Comparison of ENCODE assay signal across 1 cellular context in the genomic region with DNA sequence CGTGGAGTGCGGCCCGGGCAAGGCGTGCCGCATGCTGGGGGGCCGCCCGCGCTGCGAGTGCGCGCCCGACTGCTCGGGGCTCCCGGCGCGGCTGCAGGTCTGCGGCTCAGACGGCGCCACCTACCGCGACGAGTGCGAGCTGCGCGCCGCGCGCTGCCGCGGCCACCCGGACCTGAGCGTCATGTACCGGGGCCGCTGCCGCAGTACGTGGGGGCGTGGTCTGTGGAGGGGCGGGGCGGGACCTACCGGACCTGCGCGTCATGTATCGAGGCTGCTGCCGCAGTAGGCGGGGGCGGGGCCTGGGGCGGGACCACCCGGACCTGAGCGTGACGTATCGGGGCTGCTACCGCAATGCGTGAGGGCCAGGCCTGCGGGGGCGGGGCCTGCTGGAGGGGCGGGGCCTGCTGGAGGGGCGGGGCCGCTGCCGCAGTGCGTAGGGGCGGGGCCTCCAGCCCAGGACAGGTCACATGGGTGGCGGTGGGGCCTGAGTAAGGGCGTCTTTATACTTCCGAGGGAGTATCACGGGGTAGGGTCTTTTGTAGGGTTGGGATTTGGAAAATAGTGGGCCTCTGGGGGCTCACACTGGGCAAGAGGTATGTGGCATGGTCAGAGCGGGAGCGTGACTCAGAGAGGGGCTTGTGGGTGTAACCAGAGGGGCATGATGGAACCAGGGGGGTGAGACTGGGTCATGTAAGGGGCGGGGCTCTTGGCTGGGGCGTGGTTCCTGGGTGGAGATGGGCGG.
TF ChIP-seq lines count a peak whose summit lies in the region.

No MANE protein-coding gene starts in this region.

TF ChIP-seq in GM12878, 131 proteins besides CTCF, POLR2A, EP300 and RAD21 (continued from another document):
- no peak for TF ChIP-seq CEBPZ (IDR thresholded peaks at IDR 0.05; ENCODE audit: low read depth, low read length)
- no peak for TF ChIP-seq ZZZ3 (IDR thresholded peaks at IDR 0.05; ENCODE audit: control insufficient read depth, insufficient read length, low read depth)
- peak; percentile 64 for TF ChIP-seq SP1 (IDR thresholded peaks at IDR 0.05; ENCODE audit: low read depth, low read length)
- TF ChIP-seq MEF2B (IDR thresholded peaks at IDR 0.05; ENCODE audit: partially characterized antibody, poor library complexity, severe bottlenecking) = no peak
- peak; percentile 54 for TF ChIP-seq MXI1 (IDR thresholded peaks at IDR 0.05; ENCODE audit: low read depth, low read length)
- no peak for TF ChIP-seq TCF7 (IDR thresholded peaks at IDR 0.05; ENCODE audit: borderline replicate concordance)
- TF ChIP-seq RB1 (IDR thresholded peaks at IDR 0.05; ENCODE audit: borderline replicate concordance) = no peak; the same call in 1 of the 2 replicates
- TF ChIP-seq PRDM15 (CRISPR knock-in tag; IDR thresholded peaks at IDR 0.05) = no peak
- TF ChIP-seq NRF1 (conservative IDR thresholded peaks at IDR 0.05; ENCODE audit: low read depth, low read length) = peak; percentile 28; the same call in 1 of the 2 replicates
- no peak; the same call in 1 of the 2 replicates for TF ChIP-seq STAT1 (conservative IDR thresholded peaks at IDR 0.05)
- TF ChIP-seq HDAC2 (IDR thresholded peaks at IDR 0.05) = no peak
- TF ChIP-seq SRF (IDR thresholded peaks at IDR 0.05; ENCODE audit: low read depth in 2 of 2, low read length in 2 of 2) = no peak
- TF ChIP-seq CBX5 (IDR thresholded peaks at IDR 0.05; ENCODE audit: low read depth) = no peak
- TF ChIP-seq RCOR1 (conservative IDR thresholded peaks at IDR 0.05; ENCODE audit: low read depth, low read length) = no peak
- TF ChIP-seq FOXK2 (IDR thresholded peaks at IDR 0.05) = no peak
- TF ChIP-seq NBN (IDR thresholded peaks at IDR 0.05) = peak; percentile 87
- TF ChIP-seq SUPT20H (IDR thresholded peaks at IDR 0.05; ENCODE audit: borderline replicate concordance, control insufficient read depth, low read depth, low read length) = no peak
- no peak for TF ChIP-seq HDAC6 (IDR thresholded peaks at IDR 0.05; ENCODE audit: unreplicated experiment)
- TF ChIP-seq NR2F1 (conservative IDR thresholded peaks at IDR 0.05) = 0 out of 2 replicates have a peak, but pooled peaks have one; percentile 15
- TF ChIP-seq HDGF (IDR thresholded peaks at IDR 0.05) = peak; percentile 98
- no peak; the same call in 1 of the 2 replicates for TF ChIP-seq MAX (IDR thresholded peaks at IDR 0.05; ENCODE audit: low read depth, low read length)
- no peak for TF ChIP-seq BRCA1 (IDR thresholded peaks at IDR 0.05; ENCODE audit: low read depth, low read length)
- TF ChIP-seq, protein P1, sequence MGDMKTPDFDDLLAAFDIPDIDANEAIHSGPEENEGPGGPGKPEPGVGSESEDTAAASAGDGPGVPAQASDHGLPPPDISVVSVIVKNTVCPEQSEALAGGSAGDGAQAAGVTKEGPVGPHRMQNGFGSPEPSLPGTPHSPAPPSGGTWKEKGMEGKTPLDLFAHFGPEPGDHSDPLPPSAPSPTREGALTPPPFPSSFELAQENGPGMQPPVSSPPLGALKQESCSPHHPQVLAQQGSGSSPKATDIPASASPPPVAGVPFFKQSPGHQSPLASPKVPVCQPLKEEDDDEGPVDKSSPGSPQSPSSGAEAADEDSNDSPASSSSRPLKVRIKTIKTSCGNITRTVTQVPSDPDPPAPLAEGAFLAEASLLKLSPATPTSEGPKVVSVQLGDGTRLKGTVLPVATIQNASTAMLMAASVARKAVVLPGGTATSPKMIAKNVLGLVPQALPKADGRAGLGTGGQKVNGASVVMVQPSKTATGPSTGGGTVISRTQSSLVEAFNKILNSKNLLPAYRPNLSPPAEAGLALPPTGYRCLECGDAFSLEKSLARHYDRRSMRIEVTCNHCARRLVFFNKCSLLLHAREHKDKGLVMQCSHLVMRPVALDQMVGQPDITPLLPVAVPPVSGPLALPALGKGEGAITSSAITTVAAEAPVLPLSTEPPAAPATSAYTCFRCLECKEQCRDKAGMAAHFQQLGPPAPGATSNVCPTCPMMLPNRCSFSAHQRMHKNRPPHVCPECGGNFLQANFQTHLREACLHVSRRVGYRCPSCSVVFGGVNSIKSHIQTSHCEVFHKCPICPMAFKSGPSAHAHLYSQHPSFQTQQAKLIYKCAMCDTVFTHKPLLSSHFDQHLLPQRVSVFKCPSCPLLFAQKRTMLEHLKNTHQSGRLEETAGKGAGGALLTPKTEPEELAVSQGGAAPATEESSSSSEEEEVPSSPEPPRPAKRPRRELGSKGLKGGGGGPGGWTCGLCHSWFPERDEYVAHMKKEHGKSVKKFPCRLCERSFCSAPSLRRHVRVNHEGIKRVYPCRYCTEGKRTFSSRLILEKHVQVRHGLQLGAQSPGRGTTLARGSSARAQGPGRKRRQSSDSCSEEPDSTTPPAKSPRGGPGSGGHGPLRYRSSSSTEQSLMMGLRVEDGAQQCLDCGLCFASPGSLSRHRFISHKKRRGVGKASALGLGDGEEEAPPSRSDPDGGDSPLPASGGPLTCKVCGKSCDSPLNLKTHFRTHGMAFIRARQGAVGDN (IDR thresholded peaks at IDR 0.05) = peak; percentile 86
- peak; percentile 44; the same call in 1 of the 2 replicates for TF ChIP-seq RUNX3 (IDR thresholded peaks at IDR 0.05; ENCODE audit: low read length)
- TF ChIP-seq BCL11A (IDR thresholded peaks at IDR 0.05; ENCODE audit: low read depth, low read length) = no peak
- no peak; the same call in 1 of the 2 replicates for TF ChIP-seq NKRF (conservative IDR thresholded peaks at IDR 0.05)
- no peak; a peak in 1 of 4 replicates for TF ChIP-seq IKZF2 (IDR thresholded peaks at IDR 0.05)
